ENCODE assay signal across 11 cellular contexts in the genomic region with DNA sequence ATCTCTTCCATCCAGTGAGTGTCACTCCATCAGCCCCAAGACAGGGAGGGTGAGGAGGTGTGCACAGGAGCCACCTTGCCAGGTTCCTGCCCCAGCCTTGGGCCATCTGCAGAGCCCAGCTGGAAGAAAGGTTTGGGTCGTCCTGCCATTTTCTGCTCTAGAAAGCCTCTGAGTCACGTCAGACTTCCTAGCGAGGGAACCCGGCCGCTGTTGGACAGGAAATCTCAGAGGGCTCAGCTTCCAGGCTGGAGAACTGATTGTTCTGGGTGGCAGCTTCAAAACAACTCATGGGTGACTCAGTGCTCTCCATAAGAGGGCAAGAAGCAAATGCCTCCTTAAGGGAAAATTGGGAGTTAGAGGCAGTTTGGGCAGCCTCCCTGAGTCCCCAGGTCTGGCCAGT. TPM values are rescaled to one million over a fixed set of nuclear protein-coding genes. Genes with fewer than 3 reads are reported as not detected.
DNase-seq lines count a peak whose midpoint lies in the region; ATAC-seq, FAIRE-seq and TF ChIP-seq lines count a peak whose summit lies in the region.
"Had no signal": no experiment of that assay in that cellular context is flagged by ENCODE, and none has a peak within 500 bp of the region (broad histone marks: within the 10 kb centered on the region; RNA-seq: fewer than 3 reads in every experiment).

No MANE protein-coding gene starts in this region.

- peaks cover 2% of the 10 kb centered on the region for H3K36me3 Mint-ChIP-seq in T-helper 17 cell (ENCODE audit: low read depth)
- H3K36me3 Mint-ChIP-seq in activated CD8-positive, alpha-beta memory T cell treated with anti-CD3 and anti-CD28 coated beads, Interleukin-2, amount 10 ng/mL, durations not matched to agents 7 days and 5 days: no peaks in the 10 kb centered on the region
- H3K36me3 Mint-ChIP-seq in activated CD4-positive, alpha-beta memory T cell treated with anti-CD3 and anti-CD28 coated beads, Interleukin-2, amount 10 ng/mL, durations not matched to agents 7 days and 5 days (ENCODE audit: low read depth): no peaks in the 10 kb centered on the region

- H3K27ac Mint-ChIP-seq in T-helper 17 cell: no peak overlapping the region
- H3K27ac Mint-ChIP-seq in activated CD8-positive, alpha-beta memory T cell treated with anti-CD3 and anti-CD28 coated beads, Interleukin-2, amount 10 ng/mL, durations not matched to agents 7 days and 5 days: no peak overlapping the region
- H3K27ac Mint-ChIP-seq in activated CD4-positive, alpha-beta memory T cell treated with anti-CD3 and anti-CD28 coated beads, Interleukin-2, amount 10 ng/mL, durations not matched to agents 7 days and 5 days: no peak overlapping the region

- H3K36me3 ChIP-seq in mammary epithelial cell (ENCODE audit: insufficient read depth, low read length) (no peaks in the 10 kb centered on the region), keratinocyte (ENCODE audit: control insufficient read depth in 2 of 2, extremely low read depth in 1 of 2, insufficient read depth in 2 of 2, low read length in 2 of 2) (peaks cover 11 to 13% of the 10 kb centered on the region in 2 experiments), tibial artery (peaks cover 0 to 44% (median 12%) of the 10 kb centered on the region in 3 donors)

- H3K79me2 ChIP-seq in mammary epithelial cell (ENCODE audit: insufficient read depth, low read length) (peaks cover 19% of the 10 kb centered on the region), keratinocyte (ENCODE audit: control insufficient read depth, insufficient read depth, low read length) (peaks cover 10% of the 10 kb centered on the region)

- 8% methylated on average over 3 of the region's 5 CpGs for WGBS in mammary epithelial cell (ENCODE audit: low coverage, missing lambda C conversion rate)

- H3K9me3 ChIP-seq in mammary epithelial cell (replicated peaks; ENCODE audit: insufficient read depth, low read length): no peaks in the 10 kb centered on the region
- H3K9me3 ChIP-seq in keratinocyte (ENCODE audit: control insufficient read depth, low read depth, low read length): no peaks in the 10 kb centered on the region
- no peaks in the 10 kb centered on the region for H3K9me3 ChIP-seq in tibial artery
- no peaks in the 10 kb centered on the region for H3K9me3 ChIP-seq in T-helper 17 cell (ENCODE audit: control insufficient read depth, low read length, poor library complexity, severe bottlenecking)

- H3K9ac ChIP-seq in mammary epithelial cell (ENCODE audit: insufficient read depth, low read length) (no peak overlapping the region), keratinocyte (ENCODE audit: control insufficient read depth, extremely low read depth, insufficient read depth, low read length) (peak overlapping the region; percentile 71)

- H4K20me1 ChIP-seq in mammary epithelial cell (ENCODE audit: insufficient read depth, low read length) (no peaks in the 10 kb centered on the region), keratinocyte (ENCODE audit: control insufficient read depth, extremely low read depth, insufficient read depth, low read length) (no peaks in the 10 kb centered on the region)

- H3K27me3 ChIP-seq in mammary epithelial cell (ENCODE audit: insufficient read depth, low read length) (no peaks in the 10 kb centered on the region), keratinocyte (ENCODE audit: control insufficient read depth, extremely low read depth, insufficient read depth, low read length) (no peaks in the 10 kb centered on the region), tibial artery (no peaks in the 10 kb centered on the region)

- H3K4me1 ChIP-seq in mammary epithelial cell (ENCODE audit: insufficient read depth, low read length) (peaks cover 25% of the 10 kb centered on the region), keratinocyte (ENCODE audit: control insufficient read depth, extremely low read depth, insufficient read depth, low read length) (peaks cover 15% of the 10 kb centered on the region), tibial artery (peaks cover 0 to 40% (median 32%) of the 10 kb centered on the region in 4 donors)

- no TSS peak for BruUV-seq in mammary epithelial cell (replicated peaks; lab: Mats Ljungman, UMichigan)

- H3K27ac ChIP-seq in mammary epithelial cell (ENCODE audit: insufficient read depth, low read depth, low read length) (peak overlapping the region; percentile 23), keratinocyte (ENCODE audit: control insufficient read depth, insufficient read depth, low read length) (peak overlapping the region; percentile 87), tibial artery (peak overlapping the region; percentile 77 to 79)

- no peak overlapping the region for H3K4me3 ChIP-seq in mammary epithelial cell (replicated peaks in 1 of 3; ENCODE audit: insufficient read depth in 1 of 3, low read depth in 2 of 3, low read length in 3 of 3)
- no peak overlapping the region for H3K4me3 ChIP-seq in keratinocyte (ENCODE audit: control insufficient read depth in 2 of 3, extremely low read depth in 1 of 3, insufficient read depth in 2 of 3, low read depth in 1 of 3, low read length in 3 of 3)
- no peak overlapping the region for H3K4me3 ChIP-seq in tibial artery

- no peak overlapping the region for H3K4me3 Mint-ChIP-seq in T-helper 17 cell
- no peak overlapping the region for H3K4me3 Mint-ChIP-seq in activated CD8-positive, alpha-beta memory T cell treated with anti-CD3 and anti-CD28 coated beads, Interleukin-2, amount 10 ng/mL, durations not matched to agents 7 days and 5 days
- no peak overlapping the region for H3K4me3 Mint-ChIP-seq in activated CD4-positive, alpha-beta memory T cell treated with anti-CD3 and anti-CD28 coated beads, Interleukin-2, amount 10 ng/mL, durations not matched to agents 7 days and 5 days

- H3K4me2 ChIP-seq in mammary epithelial cell (ENCODE audit: insufficient read depth, low read depth, low read length) (peak overlapping the region; percentile 60), keratinocyte (ENCODE audit: control insufficient read depth, extremely low read depth, insufficient read depth, low read depth, low read length) (peak overlapping the region; percentile 76)

- peaks cover 6% of the 10 kb centered on the region for H3K9me1 ChIP-seq in keratinocyte (ENCODE audit: control insufficient read depth, extremely low read depth, insufficient read depth, low read length)

- intact Hi-C loops in mammary epithelial cell (cut with micrococcal nuclease): loop anchor here (1.0 kb wide), 1 partner anchor 11 kb away; no protein-coding TSS in a partner anchor
- intact Hi-C loops in tibial artery (cut with DNase I; ENCODE audit: low total_unique reads): no loop called here

- ATAC-seq in T-helper 17 cell: no peak
- no peak for ATAC-seq in activated CD8-positive, alpha-beta memory T cell treated with anti-CD3 and anti-CD28 coated beads, Interleukin-2, amount 10 ng/mL, durations not matched to agents 7 days and 5 days
- no peak for ATAC-seq in GM18907 (IDR thresholded peaks at IDR 0.05; ENCODE audit: unreplicated experiment)

- H2AFZ ChIP-seq in mammary epithelial cell (ENCODE audit: low read depth, low read length) (peak overlapping the region; percentile 49), keratinocyte (ENCODE audit: control insufficient read depth, low read length) (peak overlapping the region; percentile 58)

- dilution Hi-C loops in mammary epithelial cell (cut with HindIII; ENCODE audit: low sequenced_read_pairs): no loop called here
- dilution Hi-C loops in keratinocyte (cut with MboI; ENCODE audit: extremely low pct_ligation_motif_present, low sequenced_read_pairs): no loop called here

- H3K9me3 Mint-ChIP-seq in activated CD8-positive, alpha-beta memory T cell treated with anti-CD3 and anti-CD28 coated beads, Interleukin-2, amount 10 ng/mL, durations not matched to agents 7 days and 5 days (ENCODE audit: low read depth): no peaks in the 10 kb centered on the region
- H3K9me3 Mint-ChIP-seq in activated CD4-positive, alpha-beta memory T cell treated with anti-CD3 and anti-CD28 coated beads, Interleukin-2, amount 10 ng/mL, durations not matched to agents 7 days and 5 days: no peaks in the 10 kb centered on the region

- in situ Hi-C loops in mammary epithelial cell (cut with MboI; ENCODE audit: low sequenced_read_pairs in 2 of 2): no loop called here

- CTCF ChIA-PET in mammary epithelial cell (lab: Charles Lee; ENCODE audit: low non-redundant PET): no interaction called here
- CTCF ChIA-PET in activated CD8-positive, alpha-beta memory T cell treated with anti-CD3 and anti-CD28 coated beads, Interleukin-2, amount 10 ng/mL, durations not matched to agents 7 days and 5 days (lab: Charles Lee): no interaction called here
- CTCF ChIA-PET in activated CD4-positive, alpha-beta memory T cell treated with anti-CD3 and anti-CD28 coated beads, Interleukin-2, amount 10 ng/mL, durations not matched to agents 7 days and 5 days (lab: Charles Lee): no interaction called here

- H3K4me1 Mint-ChIP-seq in T-helper 17 cell: peaks cover 4% of the 10 kb centered on the region
- no peaks in the 10 kb centered on the region for H3K4me1 Mint-ChIP-seq in activated CD8-positive, alpha-beta memory T cell treated with anti-CD3 and anti-CD28 coated beads, Interleukin-2, amount 10 ng/mL, durations not matched to agents 7 days and 5 days
- H3K4me1 Mint-ChIP-seq in activated CD4-positive, alpha-beta memory T cell treated with anti-CD3 and anti-CD28 coated beads, Interleukin-2, amount 10 ng/mL, durations not matched to agents 7 days and 5 days: no peaks in the 10 kb centered on the region

- POLR2A ChIA-PET in activated CD4-positive, alpha-beta memory T cell treated with anti-CD3 and anti-CD28 coated beads, Interleukin-2, amount 10 ng/mL, durations not matched to agents 7 days and 5 days (lab: Charles Lee): no interaction called here

- DNase-seq in HT1080 (ENCODE audit: low read depth): peak; percentile 94
- peak; percentile 88 for DNase-seq in mammary epithelial cell
- DNase-seq in keratinocyte (ENCODE audit: low read depth, low spot score): peak; percentile 80
- DNase-seq in tibial artery: peak; percentile 71 to 89
- DNase-seq in T-helper 17 cell: no peak
- no peak for DNase-seq in activated CD8-positive, alpha-beta memory T cell treated with anti-CD3 and anti-CD28 coated beads, Interleukin-2, amount 10 ng/mL, durations not matched to agents 7 days and 5 days
- no peak for DNase-seq in activated CD4-positive, alpha-beta memory T cell treated with anti-CD3 and anti-CD28 coated beads, Interleukin-2, amount 10 ng/mL, durations not matched to agents 7 days and 5 days
- DNase-seq: effector memory CD4-positive, alpha-beta T cell; NCI-H1694; stimulated activated CD4-positive, alpha-beta T cell treated with anti-CD3 and anti-CD28 coated beads, Interleukin-4, amount 100 ng/mL, for 1 hour had no signal

- FAIRE-seq in keratinocyte (lab: Jason Lieb, UNC): peak; percentile 94

- no peaks in the 10 kb centered on the region for H3K27me3 Mint-ChIP-seq in T-helper 17 cell
- no peaks in the 10 kb centered on the region for H3K27me3 Mint-ChIP-seq in activated CD8-positive, alpha-beta memory T cell treated with anti-CD3 and anti-CD28 coated beads, Interleukin-2, amount 10 ng/mL, durations not matched to agents 7 days and 5 days
- no peaks in the 10 kb centered on the region for H3K27me3 Mint-ChIP-seq in activated CD4-positive, alpha-beta memory T cell treated with anti-CD3 and anti-CD28 coated beads, Interleukin-2, amount 10 ng/mL, durations not matched to agents 7 days and 5 days

- TF ChIP-seq CTCF in mammary epithelial cell (conservative IDR thresholded peaks at IDR 0.05 in 1 of 2, IDR thresholded peaks at IDR 0.05 in 1 of 2; ENCODE audit: extremely low read depth in 1 of 2, insufficient read depth in 1 of 2, low read depth in 1 of 2, low read length in 2 of 2): no peak
- no peak for TF ChIP-seq CTCF in keratinocyte (optimal IDR thresholded peaks at IDR 0.05 in 1 of 3, IDR thresholded peaks at IDR 0.05 in 1 of 3, conservative IDR thresholded peaks at IDR 0.05 in 1 of 3; ENCODE audit: extremely low read depth in 1 of 3, insufficient read depth in 2 of 3, low read length in 3 of 3)
- TF ChIP-seq CTCF in tibial artery (IDR thresholded peaks at IDR 0.05): no peak

RNA-seq across cellular contexts. Expression of gene HIP1R, which starts 16.6 kb away (rescaled TPM):
- 30.1 and 46.1 TPM in 2 replicates for total RNA-seq in HT1080 (2014; rRNA removed; shearing (Covaris generic))
- polyA plus RNA-seq in HT1080 (2015; cell fraction: cytosol; rRNA removed): 18.1 and 19.7 TPM in 2 replicates
- polyA plus RNA-seq in HT1080 (2015; cell fraction: nucleus; rRNA removed): 106 and 111 TPM in 2 replicates
- total RNA-seq in mammary epithelial cell: 10 to 100 TPM; 52.1 to 59.7 TPM
- polyA plus RNA-seq in mammary epithelial cell: 22.5 TPM
- polyA minus RNA-seq in mammary epithelial cell: 105 TPM
- 19.4 to 31.8 TPM (median 23.0 TPM) in 3 replicates for polyA plus RNA-seq in keratinocyte
- polyA plus RNA-seq in keratinocyte (2011; ENCODE audit: low read depth): 39.4 TPM
- polyA plus RNA-seq in keratinocyte (2011; cell fraction: cytosol; rRNA removed): 10.1 and 13.0 TPM in 2 replicates
- 69.4 and 79.4 TPM in 2 replicates for polyA plus RNA-seq in keratinocyte (2011; cell fraction: nucleus; rRNA removed)
- 21.9 and 45.2 TPM in 2 replicates for polyA plus RNA-seq in keratinocyte (2012; ENCODE audit: low replicate concordance)
- polyA minus RNA-seq in keratinocyte: 42.9 to 79.9 TPM (median 43.5 TPM) in 3 replicates
- 16.3 TPM for polyA minus RNA-seq in keratinocyte (2011; cell fraction: cytosol; rRNA and poly(A)+ RNA removed)
- 36.1 and 37.4 TPM in 2 replicates for polyA minus RNA-seq in keratinocyte (2011; cell fraction: nucleus; rRNA and poly(A)+ RNA removed)
- total RNA-seq in T-helper 17 cell: 10 to 100 TPM; 61.5 to 67.4 TPM
- total RNA-seq in activated CD8-positive, alpha-beta memory T cell treated with anti-CD3 and anti-CD28 coated beads, Interleukin-2, amount 10 ng/mL, durations not matched to agents 7 days and 5 days: 10 to 100 TPM; 31.9 to 34.7 TPM
- total RNA-seq in activated CD4-positive, alpha-beta memory T cell treated with anti-CD3 and anti-CD28 coated beads, Interleukin-2, amount 10 ng/mL, durations not matched to agents 7 days and 5 days: 10 to 100 TPM; 23.4 to 24.7 TPM

RNA-seq across cellular contexts. Expression of gene VPS37B, which starts 44.1 kb away (rescaled TPM):
- 62.9 and 87.4 TPM in 2 replicates for total RNA-seq in HT1080 (2014; rRNA removed; shearing (Covaris generic))
- 75.8 and 89.1 TPM in 2 replicates for polyA plus RNA-seq in HT1080 (2015; cell fraction: cytosol; rRNA removed)
- polyA plus RNA-seq in HT1080 (2015; cell fraction: nucleus; rRNA removed): 53.5 and 55.6 TPM in 2 replicates
- total RNA-seq in mammary epithelial cell (10 to 100 TPM; 30.8 to 60.7 TPM), T-helper 17 cell (10 to 100 TPM; 82.2 to 90.5 TPM)
- polyA plus RNA-seq in mammary epithelial cell (56.7 TPM), keratinocyte (29.3 to 85.5 TPM (median 34.1 TPM) in 3 replicates)
- polyA minus RNA-seq in mammary epithelial cell (35.7 TPM), keratinocyte (24.4 to 39.4 TPM (median 29.8 TPM) in 3 replicates)
- 22.7 TPM for polyA plus RNA-seq in keratinocyte (2011; ENCODE audit: low read depth)
- polyA plus RNA-seq in keratinocyte (2011; cell fraction: cytosol; rRNA removed): 47.2 and 61.5 TPM in 2 replicates
- polyA plus RNA-seq in keratinocyte (2011; cell fraction: nucleus; rRNA removed): 73.8 and 86.1 TPM in 2 replicates
- 37.9 and 59.4 TPM in 2 replicates for polyA plus RNA-seq in keratinocyte (2012; ENCODE audit: low replicate concordance)
- polyA minus RNA-seq in keratinocyte (2011; cell fraction: cytosol; rRNA and poly(A)+ RNA removed): 77.5 TPM
- 33.3 and 50.4 TPM in 2 replicates for polyA minus RNA-seq in keratinocyte (2011; cell fraction: nucleus; rRNA and poly(A)+ RNA removed)
- total RNA-seq in activated CD8-positive, alpha-beta memory T cell treated with anti-CD3 and anti-CD28 coated beads, Interleukin-2, amount 10 ng/mL, durations not matched to agents 7 days and 5 days: 10 to 100 TPM; 25.7 to 29.7 TPM
- 10 to 100 TPM; 27.1 to 27.7 TPM for total RNA-seq in activated CD4-positive, alpha-beta memory T cell treated with anti-CD3 and anti-CD28 coated beads, Interleukin-2, amount 10 ng/mL, durations not matched to agents 7 days and 5 days

Comparison
In these comparisons a context has a peak if more than half of its experiments do, and no peak if none do; other contexts are left out.
1. DNase-seq: peak in HT1080 (single experiment), mammary epithelial cell (single experiment), keratinocyte (single experiment) and tibial artery (2 of 2); none in T-helper 17 cell (0 of 3), activated CD8-positive, alpha-beta memory T cell treated with anti-CD3 and anti-CD28 coated beads, Interleukin-2, amount 10 ng/mL, durations not matched to agents 7 days and 5 days (single experiment) and activated CD4-positive, alpha-beta memory T cell treated with anti-CD3 and anti-CD28 coated beads, Interleukin-2, amount 10 ng/mL, durations not matched to agents 7 days and 5 days (single experiment).
2. H3K27ac ChIP-seq: peak in every context shown above with its lines; median percentile 87 in keratinocyte; 78 in tibial artery; 23 in mammary epithelial cell.